ENCODE assay signal across 1 cellular context in genomic region chr1:16612332-16613172, GRCh38.
TF ChIP-seq lines count a peak whose summit lies in the region.

No MANE protein-coding gene starts in this region.

TF ChIP-seq in K562, 482 proteins besides CTCF, POLR2A, EP300 and RAD21 (continues in another document):
- TF ChIP-seq ZNF263 (CRISPR knock-in tag; IDR thresholded peaks at IDR 0.05; ENCODE audit: borderline replicate concordance) (no peak), RFX1 (IDR thresholded peaks at IDR 0.05) (no peak), SMARCA4 (IDR thresholded peaks at IDR 0.05) (no peak), MAFF (IDR thresholded peaks at IDR 0.05; ENCODE audit: low read length) (no peak), SAFB2 (IDR thresholded peaks at IDR 0.05; ENCODE audit: borderline replicate concordance, low read depth, low read length, severe bottlenecking) (no peak), KLF6 (CRISPR knock-in tag; IDR thresholded peaks at IDR 0.05; ENCODE audit: borderline replicate concordance) (no peak), ZNF134 (CRISPR knock-in tag; conservative IDR thresholded peaks at IDR 0.05) (no peak), BRD4 (IDR thresholded peaks at IDR 0.05) (no peak), ATF4 (CRISPR knock-in tag; IDR thresholded peaks at IDR 0.05) (no peak; the same call in 1 of the 2 replicates), BHLHE40 (IDR thresholded peaks at IDR 0.05; ENCODE audit: low read length) (peak; percentile 79), TAF7 (tag; IDR thresholded peaks at IDR 0.05) (no peak), ARID4B (CRISPR knock-in tag; IDR thresholded peaks at IDR 0.05) (no peak; the same call in 1 of the 2 replicates), IRF2 (CRISPR knock-in tag; IDR thresholded peaks at IDR 0.05) (no peak), ZNF707 (CRISPR knock-in tag; conservative IDR thresholded peaks at IDR 0.05) (no peak), RREB1 (CRISPR knock-in tag; IDR thresholded peaks at IDR 0.05) (peak; percentile 93), TAL1 (IDR thresholded peaks at IDR 0.05) (no peak), POU5F1 (IDR thresholded peaks at IDR 0.05; ENCODE audit: borderline replicate concordance, low read depth, low read length, partially characterized antibody) (no peak), GTF2E2 (tag; IDR thresholded peaks at IDR 0.05) (no peak), FOXA1 (IDR thresholded peaks at IDR 0.05; ENCODE audit: borderline replicate concordance) (no peak), MAFG (tag; conservative IDR thresholded peaks at IDR 0.05) (no peak), CHAMP1 (IDR thresholded peaks at IDR 0.05) (no peak), THAP7 (CRISPR knock-in tag; IDR thresholded peaks at IDR 0.05) (no peak), MAFK (IDR thresholded peaks at IDR 0.05; ENCODE audit: low read length) (peak; percentile 31; the same call in 1 of the 2 replicates), TFE3 (CRISPR knock-in tag; IDR thresholded peaks at IDR 0.05) (no peak; the same call in 1 of the 2 replicates), NFE2 (IDR thresholded peaks at IDR 0.05; ENCODE audit: low read depth) (no peak), ZNF24 (IDR thresholded peaks at IDR 0.05) (no peak), ZBTB34 (CRISPR knock-in tag; IDR thresholded peaks at IDR 0.05) (no peak), ZNF699 (CRISPR knock-in tag; IDR thresholded peaks at IDR 0.05; ENCODE audit: insufficient replicate concordance) (no peak), NFATC3 (IDR thresholded peaks at IDR 0.05) (no peak)
- TF ChIP-seq, protein P1, sequence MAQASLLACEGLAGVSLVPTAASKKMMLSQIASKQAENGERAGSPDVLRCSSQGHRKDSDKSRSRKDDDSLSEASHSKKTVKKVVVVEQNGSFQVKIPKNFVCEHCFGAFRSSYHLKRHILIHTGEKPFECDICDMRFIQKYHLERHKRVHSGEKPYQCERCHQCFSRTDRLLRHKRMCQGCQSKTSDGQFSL (CRISPR knock-in tag; IDR thresholded peaks at IDR 0.05), result no peak
- TF ChIP-seq, protein P1 (tag; IDR thresholded peaks at IDR 0.05), result no peak; a peak in 1 of 4 replicates
- TF ChIP-seq, protein P2, sequence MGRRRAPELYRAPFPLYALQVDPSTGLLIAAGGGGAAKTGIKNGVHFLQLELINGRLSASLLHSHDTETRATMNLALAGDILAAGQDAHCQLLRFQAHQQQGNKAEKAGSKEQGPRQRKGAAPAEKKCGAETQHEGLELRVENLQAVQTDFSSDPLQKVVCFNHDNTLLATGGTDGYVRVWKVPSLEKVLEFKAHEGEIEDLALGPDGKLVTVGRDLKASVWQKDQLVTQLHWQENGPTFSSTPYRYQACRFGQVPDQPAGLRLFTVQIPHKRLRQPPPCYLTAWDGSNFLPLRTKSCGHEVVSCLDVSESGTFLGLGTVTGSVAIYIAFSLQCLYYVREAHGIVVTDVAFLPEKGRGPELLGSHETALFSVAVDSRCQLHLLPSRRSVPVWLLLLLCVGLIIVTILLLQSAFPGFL (CRISPR knock-in tag; IDR thresholded peaks at IDR 0.05), result no peak
- TF ChIP-seq, protein P3, sequence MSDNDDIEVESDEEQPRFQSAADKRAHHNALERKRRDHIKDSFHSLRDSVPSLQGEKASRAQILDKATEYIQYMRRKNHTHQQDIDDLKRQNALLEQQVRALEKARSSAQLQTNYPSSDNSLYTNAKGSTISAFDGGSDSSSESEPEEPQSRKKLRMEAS (CRISPR knock-in tag; IDR thresholded peaks at IDR 0.05), result no peak; the same call in 1 of the 2 replicates
- TF ChIP-seq, protein P4, sequence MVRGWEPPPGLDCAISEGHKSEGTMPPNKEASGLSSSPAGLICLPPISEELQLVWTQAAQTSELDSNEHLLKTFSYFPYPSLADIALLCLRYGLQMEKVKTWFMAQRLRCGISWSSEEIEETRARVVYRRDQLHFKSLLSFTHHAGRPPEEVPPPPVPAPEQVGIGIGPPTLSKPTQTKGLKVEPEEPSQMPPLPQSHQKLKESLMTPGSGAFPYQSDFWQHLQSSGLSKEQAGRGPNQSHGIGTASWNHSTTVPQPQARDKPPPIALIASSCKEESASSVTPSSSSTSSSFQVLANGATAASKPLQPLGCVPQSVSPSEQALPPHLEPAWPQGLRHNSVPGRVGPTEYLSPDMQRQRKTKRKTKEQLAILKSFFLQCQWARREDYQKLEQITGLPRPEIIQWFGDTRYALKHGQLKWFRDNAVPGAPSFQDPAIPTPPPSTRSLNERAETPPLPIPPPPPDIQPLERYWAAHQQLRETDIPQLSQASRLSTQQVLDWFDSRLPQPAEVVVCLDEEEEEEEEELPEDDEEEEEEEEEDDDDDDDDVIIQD (CRISPR knock-in tag; IDR thresholded peaks at IDR 0.05), result peak; percentile 38; the same call in 1 of the 2 replicates
- TF ChIP-seq, protein P5, sequence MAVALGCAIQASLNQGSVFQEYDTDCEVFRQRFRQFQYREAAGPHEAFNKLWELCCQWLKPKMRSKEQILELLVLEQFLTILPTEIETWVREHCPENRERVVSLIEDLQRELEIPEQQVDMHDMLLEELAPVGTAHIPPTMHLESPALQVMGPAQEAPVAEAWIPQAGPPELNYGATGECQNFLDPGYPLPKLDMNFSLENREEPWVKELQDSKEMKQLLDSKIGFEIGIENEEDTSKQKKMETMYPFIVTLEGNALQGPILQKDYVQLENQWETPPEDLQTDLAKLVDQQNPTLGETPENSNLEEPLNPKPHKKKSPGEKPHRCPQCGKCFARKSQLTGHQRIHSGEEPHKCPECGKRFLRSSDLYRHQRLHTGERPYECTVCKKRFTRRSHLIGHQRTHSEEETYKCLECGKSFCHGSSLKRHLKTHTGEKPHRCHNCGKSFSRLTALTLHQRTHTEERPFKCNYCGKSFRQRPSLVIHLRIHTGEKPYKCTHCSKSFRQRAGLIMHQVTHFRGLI (CRISPR knock-in tag; IDR thresholded peaks at IDR 0.05), result no peak
